ENCODE assay signal across 4 cellular contexts in the genomic region with DNA sequence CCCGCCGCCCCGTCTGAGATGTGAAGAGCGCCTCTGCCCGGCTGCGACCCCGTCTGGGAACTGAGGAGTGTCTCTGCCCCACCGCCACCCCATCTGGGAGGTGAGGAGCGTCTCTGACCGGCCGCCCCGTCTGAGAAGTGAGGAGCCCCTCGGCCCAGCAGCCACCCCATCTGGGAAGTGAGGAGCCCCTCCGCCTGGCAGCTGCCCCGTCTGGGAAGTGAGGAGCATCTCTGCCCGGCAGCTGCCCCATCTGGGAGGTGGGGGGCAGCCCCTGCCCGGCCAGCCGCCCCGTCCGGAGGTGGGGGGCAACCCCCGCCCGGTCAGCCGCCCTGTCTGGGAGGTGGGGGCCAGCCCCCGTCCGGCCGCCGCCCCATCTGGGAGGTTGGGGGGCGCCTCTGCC. TPM values are rescaled to one million over a fixed set of nuclear protein-coding genes. Genes with fewer than 3 reads are reported as not detected.
"Had no signal": no experiment of that assay in that cellular context is flagged by ENCODE, and none has a peak within 500 bp of the region (broad histone marks: within the 10 kb centered on the region; RNA-seq: fewer than 3 reads in every experiment).

No MANE protein-coding gene starts in this region.

RNA-seq across cellular contexts. Expression of a gene that starts 5.0 kb away (rescaled TPM):
- total RNA-seq: LHCN-M2, M059J, MCF 10A, NCI-H460 had no signal

RNA-seq across cellular contexts. Expression of a gene that starts 17.6 kb away (rescaled TPM):
- total RNA-seq: LHCN-M2, MCF 10A, NCI-H460 had no signal

RNA-seq across cellular contexts. Expression of a gene that starts 54.6 kb away (rescaled TPM):
- total RNA-seq: LHCN-M2, M059J, MCF 10A, NCI-H460 had no signal
